21 cellular contexts compared by ENCODE assay signal in genomic region chr5:67305401-67305800, GRCh38.
DNase-seq lines count a peak whose midpoint lies in the region; ATAC-seq and TF ChIP-seq lines count a peak whose summit lies in the region.
"Had no signal": no experiment of that assay in that cellular context is flagged by ENCODE, and none has a peak within 500 bp of the region (broad histone marks: within the 10 kb centered on the region; RNA-seq: fewer than 3 reads in every experiment).

No MANE protein-coding gene starts in this region.

- ATAC-seq in heart left ventricle, result no peak
- no peak for ATAC-seq in heart right ventricle
- peak in 1 of 4 donors; percentile 18 for ATAC-seq in psoas muscle
- ATAC-seq in activated naive CD4-positive, alpha-beta T cell treated with anti-CD3 and anti-CD28 coated beads, Interleukin-2, amount 50 U/mL, for 72 hours, result no peak

- DNase-seq in heart left ventricle, result no peak
- DNase-seq in heart right ventricle, result no peak
- DNase-seq in right atrium auricular region (ENCODE audit: low spot score), result no peak
- DNase-seq in psoas muscle, result peak in 1 of 2 donors; percentile 22
- peak in 1 of 2 donors; percentile 36 for DNase-seq in uterus
- no peak for DNase-seq in activated T-helper 2 cell treated with anti-CD3 and anti-CD28 coated beads, Interferon-gamma antibody, Interleukin-2, Interleukin-4, amounts not matched to agents 10 μg/mL and 5 μg/mL and 100 μg/mL, durations not matched to agents 14 hours and 24 hours and 36 hours (ENCODE audit: low spot score)
- no peak for DNase-seq in stimulated activated CD4-positive, alpha-beta T cell treated with anti-CD3 and anti-CD28 coated beads, Interleukin-1b, Interleukin-23, amount 100 ng/mL, for 48 hours
- DNase-seq in activated naive CD4-positive, alpha-beta T cell treated with anti-CD3 and anti-CD28 coated beads, Interleukin-2, amount 50 U/mL, for 72 hours (ENCODE audit: low spot score in 2 of 2), result no peak
- DNase-seq: activated CD4-positive, alpha-beta T cell treated with anti-CD3 and anti-CD28 coated beads, Interleukin-2, amount 50 U/mL, for 48 hours; activated naive CD4-positive, alpha-beta T cell; amygdala; effector CD4-positive, alpha-beta T cell; GOT3; hippocampal formation; islet precursor cell; midbrain; NCI-H1105 treated with DMSO at 0.1 percent for 48 hours; NCI-H2081 treated with DMSO at 0.1 percent for 48 hours; NCI-H524; stimulated activated naive CD4-positive, alpha-beta T cell treated with Interleukin-2 at 50 U/mL for 16 hours had no signal

- peak overlapping the region in 10 of 12 donors; percentile 11 to 70 (median 41) for H3K27ac ChIP-seq in heart left ventricle
- H3K27ac ChIP-seq in heart right ventricle, result peak overlapping the region in 5 of 10 donors; percentile 28 to 77 (median 61)
- peak overlapping the region; percentile 54 to 74 for H3K27ac ChIP-seq in right atrium auricular region
- peak overlapping the region; percentile 34 for H3K27ac ChIP-seq in psoas muscle
- H3K27ac ChIP-seq in uterus, result peak overlapping the region; percentile 91 to 94

- H3K36me3 Mint-ChIP-seq in activated T-helper 2 cell treated with anti-CD3 and anti-CD28 coated beads, Interferon-gamma antibody, Interleukin-2, Interleukin-4, amounts not matched to agents 10 μg/mL and 5 μg/mL and 100 μg/mL, durations not matched to agents 14 hours and 24 hours and 36 hours (ENCODE audit: low read depth), result no peaks in the 10 kb centered on the region
- no peaks in the 10 kb centered on the region for H3K36me3 Mint-ChIP-seq in activated naive CD4-positive, alpha-beta T cell treated with anti-CD3 and anti-CD28 coated beads, Interleukin-2, amount 50 U/mL, for 72 hours

- TF ChIP-seq CTCF in heart left ventricle (IDR thresholded peaks at IDR 0.05) (no peak), heart right ventricle (IDR thresholded peaks at IDR 0.05) (no peak), right atrium auricular region (IDR thresholded peaks at IDR 0.05) (no peak), psoas muscle (IDR thresholded peaks at IDR 0.05) (no peak), uterus (IDR thresholded peaks at IDR 0.05) (no peak)

- H3K27ac Mint-ChIP-seq in activated T-helper 2 cell treated with anti-CD3 and anti-CD28 coated beads, Interferon-gamma antibody, Interleukin-2, Interleukin-4, amounts not matched to agents 10 μg/mL and 5 μg/mL and 100 μg/mL, durations not matched to agents 14 hours and 24 hours and 36 hours, result no peak overlapping the region
- peak overlapping the region in 1 of 2 donors; percentile 2 for H3K27ac Mint-ChIP-seq in activated naive CD4-positive, alpha-beta T cell treated with anti-CD3 and anti-CD28 coated beads, Interleukin-2, amount 50 U/mL, for 72 hours

- peaks cover 15% of the 10 kb centered on the region for H3K4me1 Mint-ChIP-seq in activated T-helper 2 cell treated with anti-CD3 and anti-CD28 coated beads, Interferon-gamma antibody, Interleukin-2, Interleukin-4, amounts not matched to agents 10 μg/mL and 5 μg/mL and 100 μg/mL, durations not matched to agents 14 hours and 24 hours and 36 hours (ENCODE audit: low read depth)

- WGBS in heart left ventricle, 4 donors, result 88 to 100% (median 99%) methylated on average over 1 of the region's 1 CpG
- WGBS in heart right ventricle, 2 donors, result 96 to 97% methylated on average over 1 of the region's 1 CpG
- WGBS in psoas muscle, 3 donors, result 96 to 100% (median 98%) methylated on average over 1 of the region's 1 CpG

- peaks cover 3% of the 10 kb centered on the region for H3K9me3 Mint-ChIP-seq in activated T-helper 2 cell treated with anti-CD3 and anti-CD28 coated beads, Interferon-gamma antibody, Interleukin-2, Interleukin-4, amounts not matched to agents 10 μg/mL and 5 μg/mL and 100 μg/mL, durations not matched to agents 14 hours and 24 hours and 36 hours
- peaks cover 0 to 5% of the 10 kb centered on the region in 2 donors for H3K9me3 Mint-ChIP-seq in activated naive CD4-positive, alpha-beta T cell treated with anti-CD3 and anti-CD28 coated beads, Interleukin-2, amount 50 U/mL, for 72 hours

- peaks cover 0 to 51% (median 8%) of the 10 kb centered on the region in 12 donors for H3K4me1 ChIP-seq in heart left ventricle
- peaks cover 0 to 56% (median 13%) of the 10 kb centered on the region in 9 donors for H3K4me1 ChIP-seq in heart right ventricle
- H3K4me1 ChIP-seq in right atrium auricular region, result peaks cover 0 to 28% of the 10 kb centered on the region in 2 donors
- no peaks in the 10 kb centered on the region for H3K4me1 ChIP-seq in psoas muscle
- peaks cover 0 to 10% of the 10 kb centered on the region in 2 donors for H3K4me1 ChIP-seq in uterus

- H3K27me3 ChIP-seq in heart left ventricle (no peaks in the 10 kb centered on the region), heart right ventricle (no peaks in the 10 kb centered on the region), right atrium auricular region (no peaks in the 10 kb centered on the region), psoas muscle (ENCODE audit: insufficient read depth in 3 of 3, low read length in 2 of 3) (no peaks in the 10 kb centered on the region), uterus (no peaks in the 10 kb centered on the region)

- no peaks in the 10 kb centered on the region for H3K9me3 ChIP-seq in heart left ventricle
- H3K9me3 ChIP-seq in heart right ventricle, result peaks cover 0 to 6% (median 0%) of the 10 kb centered on the region in 11 donors
- no peaks in the 10 kb centered on the region for H3K9me3 ChIP-seq in right atrium auricular region
- H3K9me3 ChIP-seq in psoas muscle, result no peaks in the 10 kb centered on the region
- no peaks in the 10 kb centered on the region for H3K9me3 ChIP-seq in uterus

- H3K36me3 ChIP-seq in heart left ventricle (no peaks in the 10 kb centered on the region), heart right ventricle (no peaks in the 10 kb centered on the region), right atrium auricular region (no peaks in the 10 kb centered on the region), psoas muscle (ENCODE audit: insufficient read depth in 1 of 2, low read depth in 1 of 2) (no peaks in the 10 kb centered on the region), uterus (no peaks in the 10 kb centered on the region)

- TF ChIP-seq POLR2A in heart left ventricle (IDR thresholded peaks at IDR 0.05), result no peak
- TF ChIP-seq POLR2A in uterus (IDR thresholded peaks at IDR 0.05), result no peak

- H3K4me3 ChIP-seq in heart left ventricle, result no peak overlapping the region
- H3K4me3 ChIP-seq in heart right ventricle, result no peak overlapping the region
- H3K4me3 ChIP-seq in right atrium auricular region, result no peak overlapping the region
- H3K4me3 ChIP-seq in psoas muscle, result no peak overlapping the region
- H3K4me3 ChIP-seq in uterus, result no peak overlapping the region

- H3K27me3 Mint-ChIP-seq in activated T-helper 2 cell treated with anti-CD3 and anti-CD28 coated beads, Interferon-gamma antibody, Interleukin-2, Interleukin-4, amounts not matched to agents 10 μg/mL and 5 μg/mL and 100 μg/mL, durations not matched to agents 14 hours and 24 hours and 36 hours (ENCODE audit: low read depth), result no peaks in the 10 kb centered on the region

- intact Hi-C loops in heart left ventricle (cut with DNase I), result loop anchor here in 1 of 10 donors (2.0 kb wide), 1 partner anchor 15 kb away; no protein-coding TSS in a partner anchor
- intact Hi-C loops in heart right ventricle (cut with DNase I), result no loop called here
- intact Hi-C loops in psoas muscle (cut with DNase I), result no loop called here
- intact Hi-C loops in uterus (cut with DNase I; ENCODE audit: low total_unique reads), result no loop called here
- intact Hi-C loops in activated T-helper 2 cell treated with anti-CD3 and anti-CD28 coated beads, Interferon-gamma antibody, Interleukin-2, Interleukin-4, amounts not matched to agents 10 μg/mL and 5 μg/mL and 100 μg/mL, durations not matched to agents 14 hours and 24 hours and 36 hours (cut with micrococcal nuclease), result no loop called here

- no peak overlapping the region for H3K4me3 Mint-ChIP-seq in activated T-helper 2 cell treated with anti-CD3 and anti-CD28 coated beads, Interferon-gamma antibody, Interleukin-2, Interleukin-4, amounts not matched to agents 10 μg/mL and 5 μg/mL and 100 μg/mL, durations not matched to agents 14 hours and 24 hours and 36 hours (ENCODE audit: low read depth)
- H3K4me3 Mint-ChIP-seq: neural crest cell had no signal
